ENCODE assay signal across 17 cellular contexts in the genomic region with DNA sequence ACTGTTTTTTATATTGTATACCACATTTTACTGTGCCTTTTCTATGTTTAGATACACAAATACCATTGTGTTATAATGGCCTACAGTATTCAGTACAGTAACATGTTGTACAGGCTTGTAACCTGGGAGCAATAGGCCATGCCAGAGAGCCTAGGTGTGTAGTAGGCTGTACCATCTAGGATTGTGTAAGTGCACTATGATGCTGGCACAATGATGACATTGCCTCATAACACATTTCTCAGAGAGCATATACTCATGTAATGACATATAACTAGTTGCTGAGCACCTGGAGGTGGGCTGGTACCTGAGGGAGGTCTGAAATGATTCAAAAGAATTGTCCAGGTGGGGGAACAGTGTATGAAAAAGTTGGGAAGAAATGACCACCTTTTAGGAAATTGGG. TPM values are rescaled to one million over a fixed set of nuclear protein-coding genes. Genes with fewer than 3 reads are reported as not detected.
A peak's percentile ranks its signal among the peaks of the same experiment; 100 is the strongest.
DNase-seq lines count a peak whose midpoint lies in the region; ATAC-seq and TF ChIP-seq lines count a peak whose summit lies in the region.
"Had no signal": no experiment of that assay in that cellular context is flagged by ENCODE, and none has a peak within 500 bp of the region (broad histone marks: within the 10 kb centered on the region; RNA-seq: fewer than 3 reads in every experiment).

No MANE protein-coding gene starts in this region.

- no peaks in the 10 kb centered on the region for H3K27me3 ChIP-seq in esophagus muscularis mucosa
- H3K27me3 ChIP-seq in skeletal muscle satellite cell (ENCODE audit: control insufficient read depth, insufficient read depth, low read length), result no peaks in the 10 kb centered on the region
- H3K27me3 ChIP-seq: transverse colon had no signal

- DNase-seq in activated CD4-positive, alpha-beta T cell treated with anti-CD3 and anti-CD28 coated beads for 36 hours, result no peak
- DNase-seq in activated CD4-positive, alpha-beta T cell treated with anti-CD3 and anti-CD28 coated beads, Interleukin-2, amount 50 U/mL, for 48 hours, result no peak
- no peak for DNase-seq in activated CD8-positive, alpha-beta T cell treated with anti-CD3 and anti-CD28 coated beads for 36 hours
- DNase-seq in esophagus muscularis mucosa (ENCODE audit: extremely low spot score), result no peak
- DNase-seq in COR-L47 (lab: John Stamatoyannopoulos, UW), result no peak
- DNase-seq in amygdala (lab: John Stamatoyannopoulos, UW), result no peak
- DNase-seq: kidney; NCI-H446; occipital lobe; Right ventricle myocardium superior; stimulated activated CD4-positive, alpha-beta T cell treated with anti-CD3 and anti-CD28 coated beads, Interleukin-2, amount 100 ng/mL, for 48 hours; transverse colon had no signal

- H3K9me3 Mint-ChIP-seq in activated CD4-positive, alpha-beta T cell treated with anti-CD3 and anti-CD28 coated beads for 36 hours (ENCODE audit: low read depth), result peaks cover 14% of the 10 kb centered on the region
- H3K9me3 Mint-ChIP-seq in activated CD8-positive, alpha-beta T cell treated with anti-CD3 and anti-CD28 coated beads for 36 hours, result peaks cover 10% of the 10 kb centered on the region
- H3K9me3 Mint-ChIP-seq: dendritic cell treated with granulocyte-macrophage colony-stimulating factor and Interleukin-4, amounts not matched to agents 40 ng/mL and 50 ng/mL, for 4 days had no signal

- H3K9me3 ChIP-seq in esophagus muscularis mucosa (no peaks in the 10 kb centered on the region), skeletal muscle satellite cell (replicated peaks; ENCODE audit: low read length) (no peaks in the 10 kb centered on the region)
- H3K9me3 ChIP-seq: transverse colon had no signal

- ATAC-seq in activated CD4-positive, alpha-beta T cell treated with anti-CD3 and anti-CD28 coated beads for 36 hours, result peak; percentile 10
- no peak for ATAC-seq in activated CD8-positive, alpha-beta T cell treated with anti-CD3 and anti-CD28 coated beads for 36 hours
- no peak for ATAC-seq in GM18909 (IDR thresholded peaks at IDR 0.05; ENCODE audit: poor library complexity, unreplicated experiment)

- peak overlapping the region; percentile 94 for H3K27ac Mint-ChIP-seq in activated CD4-positive, alpha-beta T cell treated with anti-CD3 and anti-CD28 coated beads for 36 hours
- peak overlapping the region; percentile 96 for H3K27ac Mint-ChIP-seq in activated CD8-positive, alpha-beta T cell treated with anti-CD3 and anti-CD28 coated beads for 36 hours
- H3K27ac Mint-ChIP-seq: mesothelial cell of epicardium had no signal

- CTCF ChIA-PET in activated CD4-positive, alpha-beta T cell treated with anti-CD3 and anti-CD28 coated beads for 36 hours (lab: Charles Lee), result interaction anchor here (1.0 to 2.9 kb wide), 3 partner anchors 12 to 17 kb away, joined by 3 to 13 read pairs (median 11); no protein-coding TSS in a partner anchor
- CTCF ChIA-PET in activated CD8-positive, alpha-beta T cell treated with anti-CD3 and anti-CD28 coated beads for 36 hours (lab: Charles Lee), result interaction anchor here (0.9 to 1.5 kb wide), 4 partner anchors 10 to 61 kb away, joined by 3 to 5 read pairs (median 4); no protein-coding TSS in a partner anchor

- no peak for TF ChIP-seq EP300 in esophagus muscularis mucosa (IDR thresholded peaks at IDR 0.05)

- H3K4me3 ChIP-seq in esophagus muscularis mucosa (no peak overlapping the region), skeletal muscle satellite cell (ENCODE audit: low read length) (no peak overlapping the region)
- H3K4me3 ChIP-seq: transverse colon had no signal

- peak overlapping the region; percentile 39 for H3K4me3 Mint-ChIP-seq in activated CD4-positive, alpha-beta T cell treated with anti-CD3 and anti-CD28 coated beads for 36 hours
- H3K4me3 Mint-ChIP-seq in activated CD8-positive, alpha-beta T cell treated with anti-CD3 and anti-CD28 coated beads for 36 hours, result peak overlapping the region; percentile 57
- H3K4me3 Mint-ChIP-seq: dendritic cell treated with granulocyte-macrophage colony-stimulating factor and Interleukin-4, amounts not matched to agents 40 ng/mL and 50 ng/mL, for 4 days; mesothelial cell of epicardium had no signal

- peak overlapping the region; percentile 78 to 86 (median 83) for H3K27ac ChIP-seq in esophagus muscularis mucosa (replicated peaks in 1 of 4)
- H3K27ac ChIP-seq: C4-2B had no signal

- H3K27me3 Mint-ChIP-seq in activated CD4-positive, alpha-beta T cell treated with anti-CD3 and anti-CD28 coated beads for 36 hours, result no peaks in the 10 kb centered on the region
- no peaks in the 10 kb centered on the region for H3K27me3 Mint-ChIP-seq in activated CD8-positive, alpha-beta T cell treated with anti-CD3 and anti-CD28 coated beads for 36 hours
- H3K27me3 Mint-ChIP-seq: dendritic cell treated with granulocyte-macrophage colony-stimulating factor and Interleukin-4, amounts not matched to agents 40 ng/mL and 50 ng/mL, for 4 days had no signal

- TF ChIP-seq CTCF in activated CD8-positive, alpha-beta T cell treated with anti-CD3 and anti-CD28 coated beads for 36 hours (IDR thresholded peaks at IDR 0.05), result no peak
- TF ChIP-seq CTCF in esophagus muscularis mucosa (IDR thresholded peaks at IDR 0.05), result no peak

- H3K9ac ChIP-seq in skeletal muscle satellite cell (ENCODE audit: low read depth, low read length), result no peak overlapping the region

- TF ChIP-seq POLR2A in esophagus muscularis mucosa (IDR thresholded peaks at IDR 0.05; ENCODE audit: low read depth), result no peak

- H3K36me3 ChIP-seq in esophagus muscularis mucosa (peaks cover 0 to 4% (median 0%) of the 10 kb centered on the region in 4 donors), skeletal muscle satellite cell (ENCODE audit: insufficient read depth, low read length) (no peaks in the 10 kb centered on the region)
- H3K36me3 ChIP-seq: transverse colon had no signal

- POLR2A ChIA-PET in activated CD4-positive, alpha-beta T cell treated with anti-CD3 and anti-CD28 coated beads for 36 hours (lab: Charles Lee), result no interaction called here
- POLR2A ChIA-PET in activated CD8-positive, alpha-beta T cell treated with anti-CD3 and anti-CD28 coated beads for 36 hours (lab: Charles Lee), result no interaction called here

- peak overlapping the region; percentile 51 for H3K4me2 ChIP-seq in skeletal muscle satellite cell (ENCODE audit: low read length)

- H3K4me1 ChIP-seq in esophagus muscularis mucosa (peaks cover 18 to 56% (median 46%) of the 10 kb centered on the region in 4 donors), skeletal muscle satellite cell (ENCODE audit: control insufficient read depth, insufficient read depth, low read length) (peaks cover 37% of the 10 kb centered on the region)

- peaks cover 38% of the 10 kb centered on the region for H3K36me3 Mint-ChIP-seq in activated CD4-positive, alpha-beta T cell treated with anti-CD3 and anti-CD28 coated beads for 36 hours (ENCODE audit: low read depth)
- peaks cover 29% of the 10 kb centered on the region for H3K36me3 Mint-ChIP-seq in activated CD8-positive, alpha-beta T cell treated with anti-CD3 and anti-CD28 coated beads for 36 hours (ENCODE audit: low read depth)

- intact Hi-C loops in activated CD4-positive, alpha-beta T cell treated with anti-CD3 and anti-CD28 coated beads for 36 hours (cut with DNase I, micrococcal nuclease), result loop anchor here (2.0 to 10.0 kb wide), 3 partner anchors 14 to 968 kb away; a partner anchor contains a TSS
- intact Hi-C loops in activated CD8-positive, alpha-beta T cell treated with anti-CD3 and anti-CD28 coated beads for 36 hours (cut with micrococcal nuclease), result no loop called here
- intact Hi-C loops in esophagus muscularis mucosa (cut with DNase I), result no loop called here

- H3K4me1 Mint-ChIP-seq in activated CD4-positive, alpha-beta T cell treated with anti-CD3 and anti-CD28 coated beads for 36 hours, result peaks cover 68% of the 10 kb centered on the region
- H3K4me1 Mint-ChIP-seq in activated CD8-positive, alpha-beta T cell treated with anti-CD3 and anti-CD28 coated beads for 36 hours (ENCODE audit: low read depth), result peaks cover 69% of the 10 kb centered on the region

RNA-seq across cellular contexts. Expression of a gene that starts 13.9 kb away (rescaled TPM):
- total RNA-seq in activated CD4-positive, alpha-beta T cell treated with anti-CD3 and anti-CD28 coated beads for 36 hours, result 10 to 100 TPM; 26.4 to 34.4 TPM
- 10 to 100 TPM; 17.8 to 18.5 TPM for total RNA-seq in activated CD8-positive, alpha-beta T cell treated with anti-CD3 and anti-CD28 coated beads for 36 hours
- total RNA-seq in esophagus muscularis mucosa, result 10 to 100 TPM in 2 of 4 donors, 1 to 10 TPM in 2; 8.3 to 13.4 (median 10.9) TPM
- total RNA-seq in skeletal muscle satellite cell (2012; rRNA removed), result 6.3 TPM in 2 replicates

Comparison
In these comparisons a context has a peak if more than half of its experiments do, and no peak if none do; other contexts are left out.
1. intact Hi-C loops: an anchor here in activated CD4-positive, alpha-beta T cell treated with anti-CD3 and anti-CD28 coated beads for 36 hours (2.0 to 10.0 kb wide); none called in activated CD8-positive, alpha-beta T cell treated with anti-CD3 and anti-CD28 coated beads for 36 hours and esophagus muscularis mucosa.